Comparison of ENCODE assay signal across 8 cellular contexts in genomic region chr13:30739646-30740642, GRCh38. TPM values are rescaled to one million over a fixed set of nuclear protein-coding genes. Genes with fewer than 3 reads are reported as not detected.
A peak's percentile ranks its signal among the peaks of the same experiment; 100 is the strongest.
DNase-seq lines count a peak whose midpoint lies in the region; ATAC-seq and TF ChIP-seq lines count a peak whose summit lies in the region.

No MANE protein-coding gene starts in this region.

- TF ChIP-seq CTCF in astrocyte of the spinal cord (IDR thresholded peaks at IDR 0.05; ENCODE audit: low read depth, low read length): no peak
- no peak for TF ChIP-seq CTCF in neural progenitor cell (IDR thresholded peaks at IDR 0.05)
- TF ChIP-seq CTCF in vagina (IDR thresholded peaks at IDR 0.05): no peak

- no peaks in the 10 kb centered on the region for H3F3A ChIP-seq in neural progenitor cell (ENCODE audit: low read depth)

- H3K4me1 ChIP-seq in neural progenitor cell (peaks cover 17% of the 10 kb centered on the region), vagina (peaks cover 31% of the 10 kb centered on the region)

- peaks cover 70% of the 10 kb centered on the region for H3K4me1 Mint-ChIP-seq in T-helper 2 cell treated with Interferon-gamma antibody and Interleukin-4, amounts not matched to agents 5 μg/mL and 100 μg/mL, for 36 hours (ENCODE audit: low read depth)
- peaks cover 37% of the 10 kb centered on the region for H3K4me1 Mint-ChIP-seq in neural progenitor cell

- in situ Hi-C loops in astrocyte of the spinal cord (cut with HindIII; ENCODE audit: low sequenced_read_pairs): no loop called here

- no peaks in the 10 kb centered on the region for H3K79me2 ChIP-seq in neural progenitor cell (ENCODE audit: low read depth)

- H4K20me1 ChIP-seq in neural progenitor cell (ENCODE audit: low read depth): no peaks in the 10 kb centered on the region

- no peak overlapping the region for H3K9ac ChIP-seq in neural progenitor cell

- peak overlapping the region; percentile 29 for H3K4me2 ChIP-seq in neural progenitor cell

- H3K9me3 Mint-ChIP-seq in T-helper 2 cell treated with Interferon-gamma antibody and Interleukin-4, amounts not matched to agents 5 μg/mL and 100 μg/mL, for 36 hours: no peaks in the 10 kb centered on the region
- no peaks in the 10 kb centered on the region for H3K9me3 Mint-ChIP-seq in neural progenitor cell

- no peaks in the 10 kb centered on the region for H3K36me3 ChIP-seq in neural progenitor cell
- no peaks in the 10 kb centered on the region for H3K36me3 ChIP-seq in vagina

- peaks cover 36% of the 10 kb centered on the region for H3K36me3 Mint-ChIP-seq in T-helper 2 cell treated with Interferon-gamma antibody and Interleukin-4, amounts not matched to agents 5 μg/mL and 100 μg/mL, for 36 hours (ENCODE audit: low read depth)
- no peaks in the 10 kb centered on the region for H3K36me3 Mint-ChIP-seq in neural progenitor cell

- H3K27ac Mint-ChIP-seq in T-helper 2 cell treated with Interferon-gamma antibody and Interleukin-4, amounts not matched to agents 5 μg/mL and 100 μg/mL, for 36 hours: peak overlapping the region; percentile 92
- H3K27ac Mint-ChIP-seq in neural progenitor cell: peak overlapping the region; percentile 5

- TF ChIP-seq POLR2A in vagina (IDR thresholded peaks at IDR 0.05): no peak

- H3K27me3 ChIP-seq in neural progenitor cell (no peaks in the 10 kb centered on the region), vagina (no peaks in the 10 kb centered on the region)

- H3K4me3 ChIP-seq in astrocyte of the spinal cord (ENCODE audit: low read depth, low read length): no peak overlapping the region
- no peak overlapping the region for H3K4me3 ChIP-seq in neural progenitor cell
- H3K4me3 ChIP-seq in vagina: peak overlapping the region in 1 of 2 donors; percentile 14

- H3K27ac ChIP-seq in neural progenitor cell (no peak overlapping the region), vagina (peak overlapping the region; percentile 32)

- ATAC-seq in GM18870 (IDR thresholded peaks at IDR 0.05; ENCODE audit: unreplicated experiment) (peak; percentile 40), HG03280 (IDR thresholded peaks at IDR 0.05; ENCODE audit: unreplicated experiment) (peak; percentile 44)

- H3K4me3 Mint-ChIP-seq in T-helper 2 cell treated with Interferon-gamma antibody and Interleukin-4, amounts not matched to agents 5 μg/mL and 100 μg/mL, for 36 hours: peak overlapping the region; percentile 83
- peak overlapping the region; percentile 0 for H3K4me3 Mint-ChIP-seq in neural progenitor cell

- H3K9me3 ChIP-seq in neural progenitor cell (ENCODE audit: low read depth) (no peaks in the 10 kb centered on the region), vagina (no peaks in the 10 kb centered on the region)

- H3K27me3 Mint-ChIP-seq in T-helper 2 cell treated with Interferon-gamma antibody and Interleukin-4, amounts not matched to agents 5 μg/mL and 100 μg/mL, for 36 hours (ENCODE audit: low read depth): no peaks in the 10 kb centered on the region
- H3K27me3 Mint-ChIP-seq in neural progenitor cell (ENCODE audit: insufficient read depth, low read depth): peaks cover 7% of the 10 kb centered on the region

- intact Hi-C loops in vagina (cut with DNase I): no loop called here

- peak; percentile 87 for DNase-seq in T-helper 2 cell treated with Interferon-gamma antibody and Interleukin-4, amounts not matched to agents 5 μg/mL and 100 μg/mL, for 36 hours (ENCODE audit: low spot score)
- peak; percentile 91 for DNase-seq in astrocyte of the spinal cord (ENCODE audit: low read depth, low spot score)
- peak; percentile 35 for DNase-seq in neural progenitor cell (ENCODE audit: low spot score)
- no peak for DNase-seq in vagina (ENCODE audit: extremely low spot score in 2 of 2)
- DNase-seq in HuH-7 (ENCODE audit: low spot score): no peak
- no peak for DNase-seq in NCI-H2081 (lab: John Stamatoyannopoulos, UW)

- H2AFZ ChIP-seq in neural progenitor cell (replicated peaks): no peak overlapping the region

RNA-seq across cellular contexts. Expression of gene ALOX5AP, which starts 4.6 kb away (rescaled TPM):
- not detected in 2 replicates for total RNA-seq in neural progenitor cell (ENCODE audit: low replicate concordance)
- total RNA-seq in vagina: 33.6 TPM

Comparison
In these comparisons a context has a peak if more than half of its experiments do, and no peak if none do; other contexts are left out.
1. DNase-seq: peak in T-helper 2 cell treated with Interferon-gamma antibody and Interleukin-4, amounts not matched to agents 5 μg/mL and 100 μg/mL, for 36 hours (single experiment), astrocyte of the spinal cord (single experiment) and neural progenitor cell (single experiment); none in vagina (0 of 2), HuH-7 (single experiment) and NCI-H2081 (0 of 2).
2. RNA of gene ALOX5AP, which starts 4.6 kb away (total RNA-seq): 33.6 TPM in vagina (single experiment); not detected in neural progenitor cell; every median in the first group is over 10 times any median in the second.